In the genomic region with DNA sequence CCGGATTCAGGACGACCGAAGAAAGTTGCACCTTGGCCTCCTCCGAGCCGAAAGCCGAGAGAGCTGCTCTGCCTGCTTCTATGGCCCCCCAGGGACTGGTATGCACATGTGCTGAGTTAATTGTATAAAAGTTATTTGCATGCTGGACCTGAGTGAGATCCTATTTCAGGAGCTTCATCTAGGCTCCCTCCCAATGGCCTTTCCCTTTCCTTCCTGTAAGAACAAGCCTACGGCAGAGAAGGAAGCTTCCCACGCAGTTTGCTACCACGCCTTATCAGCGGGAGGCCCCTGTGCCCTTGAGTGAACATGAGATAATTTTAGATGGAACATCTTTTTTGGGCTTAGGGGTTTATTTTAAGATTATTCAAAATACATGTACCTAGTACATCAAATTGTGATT, we compare ENCODE assay signal across 22 cellular contexts.
DNase-seq lines count a peak whose midpoint lies in the region; ATAC-seq, FAIRE-seq and TF ChIP-seq lines count a peak whose summit lies in the region.
"Had no signal": no experiment of that assay in that cellular context is flagged by ENCODE, and none has a peak within 500 bp of the region (broad histone marks: within the 10 kb centered on the region; RNA-seq: fewer than 3 reads in every experiment).

No MANE protein-coding gene starts in this region.

- no peaks in the 10 kb centered on the region for H3K27me3 Mint-ChIP-seq in Calu3 (ENCODE audit: unreplicated experiment)
- H3K27me3 Mint-ChIP-seq in naive thymus-derived CD4-positive, alpha-beta T cell: peaks cover 0 to 7% (median 0%) of the 10 kb centered on the region in 5 donors
- H3K27me3 Mint-ChIP-seq: stimulated activated memory B cell treated with anti-CD40 and anti-IgM and Interleukin-4, amounts not matched to agents 10 μg/mL and 1 μg/mL and 100 μg/mL, for 72 hours had no signal

- TF ChIP-seq EP300 in esophagus muscularis mucosa (IDR thresholded peaks at IDR 0.05): no peak
- no peak for TF ChIP-seq EP300 in HepG2 (IDR thresholded peaks at IDR 0.05; ENCODE audit: low read depth in 2 of 2, low read length in 2 of 2)
- TF ChIP-seq EP300 in HepG2 (CRISPR knock-in tag; IDR thresholded peaks at IDR 0.05; ENCODE audit: borderline replicate concordance): no peak

- H3K9me3 Mint-ChIP-seq in Calu3 (ENCODE audit: low read depth, unreplicated experiment): peaks cover 2% of the 10 kb centered on the region
- peaks cover 0 to 7% (median 0%) of the 10 kb centered on the region in 11 donors for H3K9me3 Mint-ChIP-seq in naive thymus-derived CD4-positive, alpha-beta T cell
- H3K9me3 Mint-ChIP-seq: activated naive CD8-positive, alpha-beta T cell treated with anti-CD3 and anti-CD28 coated beads, Interleukin-2, amount 10 ng/mL, durations not matched to agents 7 days and 5 days; dendritic cell treated with granulocyte-macrophage colony-stimulating factor and Interleukin-4, amounts not matched to agents 40 ng/mL and 50 ng/mL, for 4 days; natural killer cell treated with Interleukin-12 subunit alpha and Interleukin-12 subunit beta and Interleukin-15 and Interleukin-18, amount 100 ng/mL, for 72 hours; stimulated activated memory B cell treated with anti-CD40 and anti-IgM and Interleukin-4, amounts not matched to agents 10 μg/mL and 1 μg/mL and 100 μg/mL, for 72 hours; T-helper 2 cell treated with Interferon-gamma antibody and Interleukin-4, amounts not matched to agents 5 μg/mL and 100 μg/mL, for 36 hours had no signal

- no peaks in the 10 kb centered on the region for H3K9me3 ChIP-seq in A673 (ENCODE audit: low read depth, low read length, poor library complexity, severe bottlenecking)
- no peaks in the 10 kb centered on the region for H3K9me3 ChIP-seq in esophagus muscularis mucosa
- peaks cover 3% of the 10 kb centered on the region; the same call in 1 of the 2 replicates for H3K9me3 ChIP-seq in HepG2 (ENCODE audit: low read length)
- no peaks in the 10 kb centered on the region for H3K9me3 ChIP-seq in naive thymus-derived CD4-positive, alpha-beta T cell (ENCODE audit: control insufficient read depth in 2 of 3, low read length in 3 of 3)
- H3K9me3 ChIP-seq: MG63 had no signal

- CTCF ChIA-PET in A673 (lab: Charles Lee): no interaction called here
- CTCF ChIA-PET in HepG2 (lab: Yijun Ruan, JAX; ENCODE audit: low intra/inter-chr PET ratio, low total read pairs): no interaction called here
- CTCF ChIA-PET in Calu3 (lab: Charles Lee): no interaction called here
- CTCF ChIA-PET in naive thymus-derived CD4-positive, alpha-beta T cell (lab: Charles Lee): no interaction called here

- peak; percentile 88 for DNase-seq in A673 (ENCODE audit: low spot score)
- peak; percentile 40 for DNase-seq in NCI-H1048 (lab: John Stamatoyannopoulos, UW)
- no peak for DNase-seq in esophagus muscularis mucosa (ENCODE audit: extremely low spot score)
- DNase-seq in HepG2 (ENCODE audit: low spot score): no peak
- no peak for DNase-seq in RCC 7860 (ENCODE audit: low spot score)
- no peak for DNase-seq in Calu3
- no peak for DNase-seq in H7
- no peak for DNase-seq in naive thymus-derived CD4-positive, alpha-beta T cell
- DNase-seq: activated naive CD8-positive, alpha-beta T cell treated with anti-CD3 and anti-CD28 coated beads, Interleukin-2, amount 10 ng/mL, durations not matched to agents 7 days and 5 days; brain microvascular endothelial cell; mesendoderm; MG63; NCI-H1930; NCI-H510A treated with DMSO at 0.1 percent for 48 hours; OCI-M1; posterior cingulate gyrus; tibial artery had no signal

- in situ Hi-C loops in HepG2 (cut with HindIII; ENCODE audit: extremely low pct_ligation_motif_present, low pct_unique_long_range_greater_than_20kb): no loop called here

- POLR2A ChIA-PET in A673 (lab: Charles Lee; ENCODE audit: low non-redundant PET) (no interaction called here), HepG2 (lab: Yijun Ruan, JAX) (no interaction called here)
- POLR2A ChIA-PET in naive thymus-derived CD4-positive, alpha-beta T cell (lab: Charles Lee): no interaction called here

- TF ChIP-seq CTCF in A673 (conservative IDR thresholded peaks at IDR 0.05; ENCODE audit: low read depth, low read length) (no peak), esophagus muscularis mucosa (IDR thresholded peaks at IDR 0.05) (no peak), HepG2 (CRISPR knock-in tag; IDR thresholded peaks at IDR 0.05) (no peak), Calu3 (IDR thresholded peaks at IDR 0.05; ENCODE audit: unreplicated experiment) (no peak)

- no peak overlapping the region for H3K4me2 ChIP-seq in HepG2 (ENCODE audit: low read depth, low read length)

- H3K27ac ChIP-seq in A673 (ENCODE audit: low read depth, low read length, poor library complexity, severe bottlenecking) (no peak overlapping the region), esophagus muscularis mucosa (replicated peaks in 1 of 4) (peak overlapping the region in 3 of 4 donors; percentile 32 to 41 (median 36)), HepG2 (ENCODE audit: extremely low read length, insufficient read depth, low read length) (no peak overlapping the region)
- H3K27ac ChIP-seq in naive thymus-derived CD4-positive, alpha-beta T cell (ENCODE audit: low read depth, low read length): no peak overlapping the region
- H3K27ac ChIP-seq: brain microvascular endothelial cell, SJSA1, tibial artery had no signal

- no peak overlapping the region for H3K27ac Mint-ChIP-seq in Calu3 (ENCODE audit: unreplicated experiment)
- no peak overlapping the region for H3K27ac Mint-ChIP-seq in naive thymus-derived CD4-positive, alpha-beta T cell
- H3K27ac Mint-ChIP-seq: activated naive CD8-positive, alpha-beta T cell treated with anti-CD3 and anti-CD28 coated beads, Interleukin-2, amount 10 ng/mL, durations not matched to agents 7 days and 5 days; dendritic cell treated with granulocyte-macrophage colony-stimulating factor and Interleukin-4, amounts not matched to agents 40 ng/mL and 50 ng/mL, for 4 days; natural killer cell treated with Interleukin-12 subunit alpha and Interleukin-12 subunit beta and Interleukin-15 and Interleukin-18, amount 100 ng/mL, for 72 hours; stimulated activated memory B cell treated with anti-CD40 and anti-IgM and Interleukin-4, amounts not matched to agents 10 μg/mL and 1 μg/mL and 100 μg/mL, for 72 hours; T-helper 2 cell treated with Interferon-gamma antibody and Interleukin-4, amounts not matched to agents 5 μg/mL and 100 μg/mL, for 36 hours had no signal

- H3K79me2 ChIP-seq in HepG2 (ENCODE audit: insufficient read depth, low read length): no peaks in the 10 kb centered on the region

- H3K4me1 ChIP-seq in A673 (ENCODE audit: insufficient read depth, low read length, poor library complexity, severe bottlenecking) (peaks cover 64% of the 10 kb centered on the region), esophagus muscularis mucosa (peaks cover 0 to 19% (median 0%) of the 10 kb centered on the region in 4 donors), HepG2 (ENCODE audit: insufficient read depth, low read length) (peaks cover 3% of the 10 kb centered on the region; the same call in 1 of the 2 replicates)
- no peaks in the 10 kb centered on the region for H3K4me1 ChIP-seq in naive thymus-derived CD4-positive, alpha-beta T cell (ENCODE audit: control insufficient read depth in 2 of 2, insufficient read depth in 2 of 2, low read length in 2 of 2)
- H3K4me1 ChIP-seq: tibial artery had no signal

- no peaks in the 10 kb centered on the region for H3K36me3 Mint-ChIP-seq in Calu3 (ENCODE audit: insufficient read depth, unreplicated experiment)
- no peaks in the 10 kb centered on the region for H3K36me3 Mint-ChIP-seq in naive thymus-derived CD4-positive, alpha-beta T cell
- H3K36me3 Mint-ChIP-seq: activated naive CD8-positive, alpha-beta T cell treated with anti-CD3 and anti-CD28 coated beads, Interleukin-2, amount 10 ng/mL, durations not matched to agents 7 days and 5 days; natural killer cell treated with Interleukin-12 subunit alpha and Interleukin-12 subunit beta and Interleukin-15 and Interleukin-18, amount 100 ng/mL, for 72 hours; stimulated activated memory B cell treated with anti-CD40 and anti-IgM and Interleukin-4, amounts not matched to agents 10 μg/mL and 1 μg/mL and 100 μg/mL, for 72 hours had no signal

- H3K4me1 Mint-ChIP-seq in Calu3 (ENCODE audit: low read depth, unreplicated experiment): no peaks in the 10 kb centered on the region
- peaks cover 0 to 10% (median 5%) of the 10 kb centered on the region in 7 donors for H3K4me1 Mint-ChIP-seq in naive thymus-derived CD4-positive, alpha-beta T cell

- no TSS peak for BruUV-seq in A673 (replicated peaks; lab: Mats Ljungman, UMichigan)
- BruUV-seq in HepG2 (replicated peaks; lab: Mats Ljungman, UMichigan): no TSS peak
- no TSS peak for BruUV-seq in Calu3 (replicated peaks; lab: Mats Ljungman, UMichigan)

- no peak for TF ChIP-seq RAD21 in HepG2 (CRISPR knock-in tag; IDR thresholded peaks at IDR 0.05)

- no peak overlapping the region for H3K4me3 ChIP-seq in A673 (ENCODE audit: low read depth, low read length, poor library complexity, severe bottlenecking)
- no peak overlapping the region for H3K4me3 ChIP-seq in esophagus muscularis mucosa
- H3K4me3 ChIP-seq in HepG2 (replicated peaks in 1 of 3; ENCODE audit: insufficient read depth in 1 of 3, low read depth in 2 of 3, low read length in 3 of 3): no peak overlapping the region
- no peak overlapping the region for H3K4me3 ChIP-seq in H7 (ENCODE audit: insufficient read depth, low read depth, low read length)
- no peak overlapping the region for H3K4me3 ChIP-seq in naive thymus-derived CD4-positive, alpha-beta T cell (ENCODE audit: low read length)
- H3K4me3 ChIP-seq: MG63, SJSA1, tibial artery had no signal

- no peaks in the 10 kb centered on the region for H3K36me3 ChIP-seq in A673 (ENCODE audit: insufficient read depth, low read length, poor library complexity, severe bottlenecking)
- peaks cover 0 to 4% (median 0%) of the 10 kb centered on the region in 4 donors for H3K36me3 ChIP-seq in esophagus muscularis mucosa
- H3K36me3 ChIP-seq in HepG2 (replicated peaks in 1 of 2; ENCODE audit: control insufficient read depth in 1 of 2, insufficient read depth in 2 of 2, low read length in 2 of 2): no peaks in the 10 kb centered on the region
- no peaks in the 10 kb centered on the region for H3K36me3 ChIP-seq in H7 (replicated peaks; ENCODE audit: control insufficient read depth, insufficient read depth, low read length)
- no peaks in the 10 kb centered on the region for H3K36me3 ChIP-seq in naive thymus-derived CD4-positive, alpha-beta T cell (ENCODE audit: control insufficient read depth in 2 of 3, insufficient read depth in 3 of 3, low read length in 3 of 3)
- H3K36me3 ChIP-seq: brain microvascular endothelial cell, MG63, SJSA1 had no signal

- intact Hi-C loops in A673 (cut with micrococcal nuclease; ENCODE audit: unreplicated experiment) (no loop called here), esophagus muscularis mucosa (cut with DNase I) (no loop called here), HepG2 (cut with micrococcal nuclease; ENCODE audit: unreplicated experiment) (no loop called here), Calu3 (cut with micrococcal nuclease; ENCODE audit: unreplicated experiment) (no loop called here)
- intact Hi-C loops in naive thymus-derived CD4-positive, alpha-beta T cell (cut with micrococcal nuclease): no loop called here

- TF ChIP-seq POLR2A in esophagus muscularis mucosa (IDR thresholded peaks at IDR 0.05; ENCODE audit: low read depth): no peak
- no peak for TF ChIP-seq POLR2A in HepG2 (IDR thresholded peaks at IDR 0.05; ENCODE audit: insufficient read depth in 1 of 2, low read depth in 2 of 2, low read length in 2 of 2)

- no peaks in the 10 kb centered on the region for H4K20me1 ChIP-seq in HepG2 (ENCODE audit: insufficient read depth, low read length)

- no peak overlapping the region for H3K4me3 Mint-ChIP-seq in Calu3 (ENCODE audit: low read depth, unreplicated experiment)
- no peak overlapping the region for H3K4me3 Mint-ChIP-seq in naive thymus-derived CD4-positive, alpha-beta T cell
- H3K4me3 Mint-ChIP-seq: activated naive CD8-positive, alpha-beta T cell treated with anti-CD3 and anti-CD28 coated beads, Interleukin-2, amount 10 ng/mL, durations not matched to agents 7 days and 5 days; dendritic cell treated with granulocyte-macrophage colony-stimulating factor and Interleukin-4, amounts not matched to agents 40 ng/mL and 50 ng/mL, for 4 days; natural killer cell treated with Interleukin-12 subunit alpha and Interleukin-12 subunit beta and Interleukin-15 and Interleukin-18, amount 100 ng/mL, for 72 hours; stimulated activated memory B cell treated with anti-CD40 and anti-IgM and Interleukin-4, amounts not matched to agents 10 μg/mL and 1 μg/mL and 100 μg/mL, for 72 hours; T-helper 2 cell treated with Interferon-gamma antibody and Interleukin-4, amounts not matched to agents 5 μg/mL and 100 μg/mL, for 36 hours had no signal

- no peak overlapping the region for H2AFZ ChIP-seq in HepG2 (ENCODE audit: low read length)

- H3K27me3 ChIP-seq in A673 (replicated peaks; ENCODE audit: insufficient read depth, low read depth, low read length, poor library complexity): no peaks in the 10 kb centered on the region
- no peaks in the 10 kb centered on the region for H3K27me3 ChIP-seq in esophagus muscularis mucosa
- no peaks in the 10 kb centered on the region for H3K27me3 ChIP-seq in HepG2 (ENCODE audit: control insufficient read depth in 1 of 2, insufficient read depth in 2 of 2, low read length in 2 of 2)
- H3K27me3 ChIP-seq in H7 (ENCODE audit: control insufficient read depth, insufficient read depth, low read length): no peaks in the 10 kb centered on the region
- H3K27me3 ChIP-seq in naive thymus-derived CD4-positive, alpha-beta T cell (ENCODE audit: control insufficient read depth in 2 of 2, insufficient read depth in 2 of 2, low read length in 2 of 2): no peaks in the 10 kb centered on the region
- H3K27me3 ChIP-seq: brain microvascular endothelial cell, MG63, SJSA1, tibial artery had no signal

- WGBS in esophagus muscularis mucosa: 82% methylated on average over 9 of the region's 10 CpGs
- 61% methylated on average over 10 of the region's 10 CpGs for WGBS in HepG2 (ENCODE audit: low lambda C conversion rate)

- ATAC-seq in HepG2: no peak
- no peak for ATAC-seq in naive thymus-derived CD4-positive, alpha-beta T cell
- ATAC-seq: natural killer cell treated with Interleukin-12 subunit alpha and Interleukin-12 subunit beta and Interleukin-15 and Interleukin-18, amount 100 ng/mL, for 72 hours; stimulated activated memory B cell treated with anti-CD40 and anti-IgM and Interleukin-4, amounts not matched to agents 10 μg/mL and 1 μg/mL and 100 μg/mL, for 72 hours had no signal

- no peak for FAIRE-seq in HepG2 (lab: Jason Lieb, UNC)
- FAIRE-seq in RCC 7860 (lab: Jason Lieb, UNC): no peak

- no peak overlapping the region for H3K9ac ChIP-seq in HepG2 (ENCODE audit: insufficient read depth, low read depth, low read length)

Comparison
In these comparisons a context has a peak if more than half of its experiments do, and no peak if none do; other contexts are left out.
1. DNase-seq: peak in A673 (single experiment) and NCI-H1048 (single experiment); none in esophagus muscularis mucosa (single experiment), HepG2 (single experiment), RCC 7860 (single experiment), Calu3 (single experiment), H7 (single experiment) and naive thymus-derived CD4-positive, alpha-beta T cell (0 of 9).
2. H3K27ac ChIP-seq: peak in esophagus muscularis mucosa (3 of 4); none in A673 (single experiment), HepG2 (single experiment) and naive thymus-derived CD4-positive, alpha-beta T cell (single experiment).